ENCODE assay signal across 25 cellular contexts in genomic region chr6:47352966-47353365, GRCh38.
"Had no signal": no experiment of that assay in that cellular context is flagged by ENCODE, and none has a peak within 500 bp of the region (broad histone marks: within the 10 kb centered on the region; RNA-seq: fewer than 3 reads in every experiment).

No MANE protein-coding gene starts in this region.

- H3K27me3 ChIP-seq: ovary, right atrium auricular region, right lobe of liver, testis, thyroid gland, transverse colon, upper lobe of left lung, vagina had no signal

- H3K4me2 ChIP-seq: smooth muscle cell had no signal

- DNase-seq: islet precursor cell; left ventricle myocardium inferior; mesendoderm; naive B cell; natural killer cell; nephron progenitor cell; ovary; right lobe of liver; stimulated activated CD4-positive, alpha-beta T cell treated with anti-CD3 and anti-CD28 coated beads, Interleukin-1b, Interleukin-23, amount 100 ng/mL, for 48 hours; stimulated activated CD4-positive, alpha-beta T cell treated with anti-CD3 and anti-CD28 coated beads, Interleukin-2, amount 100 ng/mL, for 48 hours; stimulated activated CD4-positive, alpha-beta T cell treated with anti-CD3 and anti-CD28 coated beads, Interleukin-4, amount 100 ng/mL, for 4 hours; stimulated activated CD8-positive, alpha-beta memory T cell treated with anti-CD3 and anti-CD28 coated beads, Interleukin-4, amount 100 ng/mL, for 48 hours; stimulated activated naive CD4-positive, alpha-beta T cell treated with Interleukin-2 at 50 U/mL for 16 hours; stimulated activated naive CD8-positive, alpha-beta T cell treated with anti-CD3 and anti-CD28 coated beads, Interleukin-15, amount 100 ng/mL, for 72 hours; testis; thyroid gland; transverse colon; upper lobe of left lung had no signal

- H3K4me3 Mint-ChIP-seq: mesothelial cell of epicardium; naive B cell; natural killer cell; nephron progenitor cell; stimulated activated memory B cell treated with anti-CD40 and anti-IgM and Interleukin-4, amounts not matched to agents 10 μg/mL and 1 μg/mL and 100 μg/mL, for 72 hours; stimulated activated naive CD8-positive, alpha-beta T cell treated with anti-CD3 and anti-CD28 coated beads, Interleukin-15, amount 100 ng/mL, for 72 hours had no signal

- H3K4me1 ChIP-seq: left ventricle myocardium inferior, right atrium auricular region, right lobe of liver, testis, thyroid gland, upper lobe of left lung, vagina had no signal

- H3K27me3 Mint-ChIP-seq: progenitor cell of endocrine pancreas had no signal

- H3K4me1 Mint-ChIP-seq: natural killer cell; nephron progenitor cell; stimulated activated memory B cell treated with anti-CD40 and anti-IgM and Interleukin-4, amounts not matched to agents 10 μg/mL and 1 μg/mL and 100 μg/mL, for 72 hours had no signal

- H3K36me3 Mint-ChIP-seq: mesothelial cell of epicardium; naive B cell; natural killer cell; stimulated activated memory B cell treated with anti-CD40 and anti-IgM and Interleukin-4, amounts not matched to agents 10 μg/mL and 1 μg/mL and 100 μg/mL, for 72 hours had no signal

- H3K27ac Mint-ChIP-seq: mesothelial cell of epicardium; naive B cell; natural killer cell; nephron progenitor cell; progenitor cell of endocrine pancreas; stimulated activated memory B cell treated with anti-CD40 and anti-IgM and Interleukin-4, amounts not matched to agents 10 μg/mL and 1 μg/mL and 100 μg/mL, for 72 hours; stimulated activated naive CD8-positive, alpha-beta T cell treated with anti-CD3 and anti-CD28 coated beads, Interleukin-15, amount 100 ng/mL, for 72 hours had no signal

- H3K9me3 Mint-ChIP-seq: natural killer cell; nephron progenitor cell; stimulated activated memory B cell treated with anti-CD40 and anti-IgM and Interleukin-4, amounts not matched to agents 10 μg/mL and 1 μg/mL and 100 μg/mL, for 72 hours; stimulated activated naive CD8-positive, alpha-beta T cell treated with anti-CD3 and anti-CD28 coated beads, Interleukin-15, amount 100 ng/mL, for 72 hours had no signal

- H3K36me3 ChIP-seq: left ventricle myocardium inferior, ovary, right atrium auricular region, right lobe of liver, thyroid gland, transverse colon, upper lobe of left lung, vagina had no signal

- H3K27ac ChIP-seq: left ventricle myocardium inferior, ovary, right atrium auricular region, right lobe of liver, testis, thyroid gland, transverse colon, upper lobe of left lung, vagina had no signal

- H3K4me3 ChIP-seq: left ventricle myocardium inferior, lung, ovary, right atrium auricular region, right lobe of liver, smooth muscle cell, testis, thyroid gland, transverse colon, upper lobe of left lung, vagina had no signal

- H3K9me3 ChIP-seq: left ventricle myocardium inferior, ovary, right atrium auricular region, right lobe of liver, testis, thyroid gland, transverse colon, upper lobe of left lung, vagina had no signal

- ATAC-seq: natural killer cell; right lobe of liver; stimulated activated memory B cell treated with anti-CD40 and anti-IgM and Interleukin-4, amounts not matched to agents 10 μg/mL and 1 μg/mL and 100 μg/mL, for 72 hours; stimulated activated naive CD8-positive, alpha-beta T cell treated with anti-CD3 and anti-CD28 coated beads, Interleukin-15, amount 100 ng/mL, for 72 hours had no signal
